In the genomic region with DNA sequence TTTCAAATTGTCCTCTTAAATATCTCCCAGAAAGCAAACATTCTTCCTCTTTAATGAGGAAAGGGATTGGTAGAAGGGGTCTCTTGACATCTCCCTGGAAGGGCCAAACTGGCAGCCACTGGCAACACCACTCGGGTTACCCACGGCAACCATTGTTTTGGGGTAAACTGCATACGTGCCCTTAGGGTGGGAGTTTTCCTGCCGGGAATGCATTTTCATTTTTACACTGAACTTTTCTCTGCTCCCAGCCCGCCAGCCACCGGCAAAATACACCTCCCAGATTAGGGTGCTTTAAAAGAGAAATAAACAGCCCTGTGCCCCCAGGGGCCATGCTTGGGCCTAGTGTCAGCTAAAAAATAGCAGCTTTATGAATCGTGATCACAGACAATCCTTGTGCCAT, we compare ENCODE assay signal across 18 cellular contexts. TPM values are rescaled to one million over a fixed set of nuclear protein-coding genes. Genes with fewer than 3 reads are reported as not detected.
A peak's percentile ranks its signal among the peaks of the same experiment; 100 is the strongest.
DNase-seq lines count a peak whose midpoint lies in the region; ATAC-seq, FAIRE-seq and TF ChIP-seq lines count a peak whose summit lies in the region.
"Had no signal": no experiment of that assay in that cellular context is flagged by ENCODE, and none has a peak within 500 bp of the region (broad histone marks: within the 10 kb centered on the region; RNA-seq: fewer than 3 reads in every experiment).

No MANE protein-coding gene starts in this region.

- no peak for DNase-seq in left ventricle myocardium inferior
- DNase-seq in left ventricle myocardium superior = no peak
- DNase-seq in RWPE2 (ENCODE audit: low spot score) = peak; percentile 23
- DNase-seq in lower lobe of right lung = no peak
- no peak for DNase-seq in vagina (ENCODE audit: extremely low spot score in 2 of 2)
- no peak for DNase-seq in GM03348 (ENCODE audit: low spot score)
- no peak for DNase-seq in activated naive CD4-positive, alpha-beta T cell treated with anti-CD3 and anti-CD28 coated beads, Interleukin-2, amount 50 U/mL, for 16 hours
- DNase-seq in GM19239 (ENCODE audit: insufficient read length, low spot score) = no peak
- DNase-seq: activated gamma-delta T cell treated with Interleukin-2 at 50 U/mL for 16 hours; hypothalamus; left colon; NCI-H1048; NCI-H510A treated with DMSO at 0.1 percent for 48 hours; stimulated activated CD4-positive, alpha-beta T cell treated with anti-CD3 and anti-CD28 coated beads, Interleukin-15, amount 100 ng/mL, for 24 hours had no signal

- no peak for TF ChIP-seq POLR2A in vagina (IDR thresholded peaks at IDR 0.05)

- no peak for TF ChIP-seq CTCF in left ventricle myocardium inferior (IDR thresholded peaks at IDR 0.05; ENCODE audit: borderline replicate concordance)
- TF ChIP-seq CTCF in RWPE2 (IDR thresholded peaks at IDR 0.05; ENCODE audit: poor library complexity, severe bottlenecking) = no peak
- no peak for TF ChIP-seq CTCF in lower lobe of right lung (IDR thresholded peaks at IDR 0.05)
- no peak for TF ChIP-seq CTCF in vagina (IDR thresholded peaks at IDR 0.05)

- H3K27ac ChIP-seq in left ventricle myocardium inferior (replicated peaks) (peak overlapping the region; percentile 42), RWPE2 (ENCODE audit: poor library complexity, severe bottlenecking) (no peak overlapping the region), lower lobe of right lung (no peak overlapping the region), vagina (peak overlapping the region; percentile 72)
- H3K27ac ChIP-seq: dorsolateral prefrontal cortex, psoas muscle had no signal

- FAIRE-seq in GM19239 (lab: Jason Lieb, UNC) = no peak

- intact Hi-C loops in left ventricle myocardium inferior (cut with micrococcal nuclease) = no loop called here
- intact Hi-C loops in left ventricle myocardium superior (cut with micrococcal nuclease) = no loop called here
- intact Hi-C loops in lower lobe of right lung (cut with DNase I) = no loop called here
- intact Hi-C loops in vagina (cut with DNase I) = no loop called here

- H3K4me3 ChIP-seq in left ventricle myocardium inferior (no peak overlapping the region), RWPE2 (ENCODE audit: severe bottlenecking) (no peak overlapping the region), lower lobe of right lung (no peak overlapping the region), vagina (no peak overlapping the region)
- H3K4me3 ChIP-seq: body of pancreas, dorsolateral prefrontal cortex, psoas muscle had no signal

- H3K4me1 ChIP-seq in left ventricle myocardium inferior (peaks cover 31% of the 10 kb centered on the region), RWPE2 (ENCODE audit: insufficient read depth, poor library complexity, severe bottlenecking) (no peaks in the 10 kb centered on the region), lower lobe of right lung (peaks cover 7% of the 10 kb centered on the region), vagina (peaks cover 24% of the 10 kb centered on the region)

- H3K9me3 ChIP-seq in left ventricle myocardium inferior (replicated peaks) = no peaks in the 10 kb centered on the region
- no peaks in the 10 kb centered on the region for H3K9me3 ChIP-seq in RWPE2 (ENCODE audit: severe bottlenecking)
- H3K9me3 ChIP-seq in lower lobe of right lung = no peaks in the 10 kb centered on the region
- H3K9me3 ChIP-seq in vagina = no peaks in the 10 kb centered on the region
- H3K9me3 ChIP-seq: body of pancreas, psoas muscle had no signal

- ATAC-seq in left ventricle myocardium superior (no peak), RWPE2 (ENCODE audit: low read depth) (no peak), lower lobe of right lung (peak; percentile 6 to 37)
- ATAC-seq: body of pancreas, left colon, psoas muscle had no signal

- H3K27me3 ChIP-seq in left ventricle myocardium inferior (ENCODE audit: low read depth) (peaks cover 32% of the 10 kb centered on the region), RWPE2 (ENCODE audit: insufficient read depth, poor library complexity, severe bottlenecking) (no peaks in the 10 kb centered on the region), lower lobe of right lung (ENCODE audit: low read depth) (peaks cover 4% of the 10 kb centered on the region), vagina (no peaks in the 10 kb centered on the region)
- H3K27me3 ChIP-seq: body of pancreas had no signal

- H3K36me3 ChIP-seq in left ventricle myocardium inferior (no peaks in the 10 kb centered on the region), RWPE2 (ENCODE audit: low read depth) (no peaks in the 10 kb centered on the region), lower lobe of right lung (no peaks in the 10 kb centered on the region), vagina (no peaks in the 10 kb centered on the region)

RNA-seq across cellular contexts. Expression of a gene that starts 38.4 kb away (rescaled TPM):
- 0.33 TPM for total RNA-seq in left ventricle myocardium inferior
- 0.37 TPM for total RNA-seq in left ventricle myocardium superior
- 14.0 TPM for total RNA-seq in lower lobe of right lung
- total RNA-seq in vagina = not detected
- total RNA-seq: RPMI7951 had no signal

Comparison
In these comparisons a context has a peak if more than half of its experiments do, and no peak if none do; other contexts are left out.
1. H3K27ac ChIP-seq: peak in left ventricle myocardium inferior (single experiment) and vagina (single experiment); none in RWPE2 (single experiment) and lower lobe of right lung (single experiment).
2. ATAC-seq: peak in lower lobe of right lung (2 of 2); none in left ventricle myocardium superior (single experiment) and RWPE2 (single experiment).
3. RNA of a gene that starts 38.4 kb away (total RNA-seq): 14.0 TPM in lower lobe of right lung (single experiment); 0.37 TPM in left ventricle myocardium superior (single experiment), 0.33 TPM in left ventricle myocardium inferior (single experiment) and not detected in vagina (single experiment); every median in the first group is over 10 times any median in the second.